Comparison of ENCODE assay signal across 9 cellular contexts in genomic region chr17:45332989-45333701, GRCh38.
DNase-seq lines count a peak whose midpoint lies in the region; ATAC-seq and TF ChIP-seq lines count a peak whose summit lies in the region.
"Had no signal": no experiment of that assay in that cellular context is flagged by ENCODE, and none has a peak within 500 bp of the region (broad histone marks: within the 10 kb centered on the region; RNA-seq: fewer than 3 reads in every experiment).

No MANE protein-coding gene starts in this region.

- ATAC-seq in HG03354 (IDR thresholded peaks at IDR 0.05; ENCODE audit: poor library complexity, severe bottlenecking, unreplicated experiment) = peak; percentile 40

- no peak for TF ChIP-seq CTCF in GM12864 (IDR thresholded peaks at IDR 0.05; ENCODE audit: low read depth, low read length, missing control alignments)
- no peak for TF ChIP-seq CTCF in nephron progenitor cell (IDR thresholded peaks at IDR 0.05)

- H3K4me1 Mint-ChIP-seq in nephron progenitor cell = peaks cover 26% of the 10 kb centered on the region

- H3K27me3 Mint-ChIP-seq in nephron progenitor cell (ENCODE audit: low read depth, poor library complexity) = peaks cover 13% of the 10 kb centered on the region

- DNase-seq in GM12864 (ENCODE audit: low read depth) (peak; percentile 70), nephron progenitor cell (no peak), NCI-H748 (lab: John Stamatoyannopoulos, UW; ENCODE audit: unreplicated experiment) (no peak), cerebellar nuclear complex (lab: John Stamatoyannopoulos, UW) (no peak), SW 1271 (lab: John Stamatoyannopoulos, UW) (no peak)
- peak; percentile 47 for DNase-seq in activated CD8-positive, alpha-beta memory T cell treated with anti-CD3 and anti-CD28 coated beads, Interleukin-2, amount 50 U/mL, for 48 hours
- no peak for DNase-seq in stimulated activated CD4-positive, alpha-beta T cell treated with anti-CD3 and anti-CD28 coated beads, Interleukin-12 subunit alpha, Interleukin-12 subunit beta, amount 100 ng/mL, for 4 hours
- DNase-seq: Karpas-422 had no signal

- peak overlapping the region; percentile 28 for H3K27ac Mint-ChIP-seq in nephron progenitor cell

- H3K36me3 Mint-ChIP-seq in nephron progenitor cell (ENCODE audit: low read depth) = no peaks in the 10 kb centered on the region

- no peak overlapping the region for H3K4me3 ChIP-seq in GM12864 (ENCODE audit: low read depth, low read length)

- no peaks in the 10 kb centered on the region for H3K9me3 Mint-ChIP-seq in nephron progenitor cell

- no peak overlapping the region for H3K4me3 Mint-ChIP-seq in nephron progenitor cell

Comparison
In these comparisons a context has a peak if more than half of its experiments do, and no peak if none do; other contexts are left out.
1. DNase-seq: peak in GM12864 (single experiment) and activated CD8-positive, alpha-beta memory T cell treated with anti-CD3 and anti-CD28 coated beads, Interleukin-2, amount 50 U/mL, for 48 hours (single experiment); none in nephron progenitor cell (single experiment), NCI-H748 (single experiment), cerebellar nuclear complex (0 of 2), SW 1271 (0 of 2) and stimulated activated CD4-positive, alpha-beta T cell treated with anti-CD3 and anti-CD28 coated beads, Interleukin-12 subunit alpha, Interleukin-12 subunit beta, amount 100 ng/mL, for 4 hours (single experiment).